Comparison of ENCODE assay signal across 9 cellular contexts in genomic region chr16:1241081-1241480, GRCh38. TPM values are rescaled to one million over a fixed set of nuclear protein-coding genes. Genes with fewer than 3 reads are reported as not detected.
"Had no signal": no experiment of that assay in that cellular context is flagged by ENCODE, and none has a peak within 500 bp of the region (broad histone marks: within the 10 kb centered on the region; RNA-seq: fewer than 3 reads in every experiment).

No MANE protein-coding gene starts in this region.

RNA-seq across cellular contexts. Expression of gene TPSAB1, which starts 0.6 kb away (rescaled TPM):
- total RNA-seq: neural crest cell, osteocyte, pulmonary artery endothelial cell, smooth muscle cell had no signal
- polyA plus RNA-seq: naive thymus-derived CD4-positive, alpha-beta T cell; smooth muscle cell had no signal

RNA-seq across cellular contexts. Expression of gene TPSB2, which starts 11.1 kb away (rescaled TPM):
- total RNA-seq: neural crest cell, osteocyte, pulmonary artery endothelial cell, smooth muscle cell had no signal
- polyA plus RNA-seq: naive thymus-derived CD4-positive, alpha-beta T cell; smooth muscle cell had no signal

RNA-seq across cellular contexts. Expression of gene TPSD1, which starts 14.8 kb away (rescaled TPM):
- total RNA-seq: naive thymus-derived CD4-positive, alpha-beta T cell; neural crest cell; osteocyte; pulmonary artery endothelial cell; right lobe of liver; smooth muscle cell had no signal
- polyA plus RNA-seq: naive thymus-derived CD4-positive, alpha-beta T cell; smooth muscle cell had no signal

RNA-seq across cellular contexts. Expression of gene TPSG1, which starts 16.0 kb away (rescaled TPM):
- total RNA-seq: naive thymus-derived CD4-positive, alpha-beta T cell; neural crest cell; osteocyte; prostate gland; pulmonary artery endothelial cell; right atrium auricular region; smooth muscle cell; urinary bladder had no signal
- polyA plus RNA-seq: naive thymus-derived CD4-positive, alpha-beta T cell; smooth muscle cell had no signal
